ENCODE assay signal across 8 cellular contexts in the genomic region with DNA sequence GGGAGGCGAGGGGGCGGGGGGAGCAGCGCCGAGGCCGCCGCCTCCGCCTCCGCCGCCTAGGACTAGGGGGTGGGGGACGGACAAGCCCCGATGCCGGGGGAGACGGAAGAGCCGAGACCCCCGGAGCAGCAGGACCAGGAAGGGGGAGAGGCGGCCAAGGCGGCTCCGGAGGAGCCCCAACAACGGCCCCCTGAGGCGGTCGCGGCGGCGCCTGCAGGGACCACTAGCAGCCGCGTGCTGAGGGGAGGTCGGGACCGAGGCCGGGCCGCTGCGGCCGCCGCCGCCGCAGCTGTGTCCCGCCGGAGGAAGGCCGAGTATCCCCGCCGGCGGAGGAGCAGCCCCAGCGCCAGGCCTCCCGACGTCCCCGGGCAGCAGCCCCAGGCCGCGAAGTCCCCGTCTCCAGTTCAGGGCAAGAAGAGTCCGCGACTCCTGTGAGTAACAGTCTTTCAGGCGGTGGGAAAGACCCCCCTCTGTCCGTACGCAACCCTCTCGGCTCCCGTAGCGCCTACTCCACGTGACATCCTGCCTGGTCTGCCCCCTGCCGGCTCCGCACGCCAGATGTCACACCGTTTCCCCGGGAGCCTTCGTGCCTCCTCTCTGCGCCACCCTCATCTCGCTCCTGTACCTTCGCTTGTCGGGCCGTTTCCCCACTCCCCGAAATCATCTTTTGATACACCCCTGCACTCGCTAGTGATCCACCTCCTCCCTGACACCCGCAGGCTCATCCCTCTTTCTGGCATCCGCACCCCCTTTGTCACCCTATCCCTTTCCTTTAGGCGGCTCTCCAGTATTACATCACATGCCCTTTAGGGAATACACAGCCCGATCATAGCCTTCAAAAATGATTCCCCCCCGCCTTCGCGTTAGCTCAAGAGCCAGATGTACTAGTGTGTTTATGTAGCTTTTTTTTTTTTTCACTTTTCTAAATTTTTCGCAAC.
A peak's percentile ranks its signal among the peaks of the same experiment; 100 is the strongest.
DNase-seq lines count a peak whose midpoint lies in the region; FAIRE-seq and TF ChIP-seq lines count a peak whose summit lies in the region.

No MANE protein-coding gene starts in this region.

- no peaks in the 10 kb centered on the region for H3K36me3 Mint-ChIP-seq in nephron progenitor cell (ENCODE audit: low read depth)
- H3K36me3 Mint-ChIP-seq in stimulated activated naive CD8-positive, alpha-beta T cell treated with anti-CD3 and anti-CD28 coated beads, Interleukin-15, Interleukin-2, amounts not matched to agents 100 ng/mL and 50 ng/mL, for 24 hours (ENCODE audit: low read depth) = peaks cover 50% of the 10 kb centered on the region

- CTCF ChIA-PET in RWPE1 (lab: Yijun Ruan, JAX) = interaction anchor here (0.5 to 0.7 kb wide), 3 partner anchors 12 to 1001 kb away, joined by 3 to 4 read pairs (median 3); no protein-coding TSS in a partner anchor

- H3K9me3 Mint-ChIP-seq in nephron progenitor cell = no peaks in the 10 kb centered on the region
- no peaks in the 10 kb centered on the region for H3K9me3 Mint-ChIP-seq in stimulated activated naive CD8-positive, alpha-beta T cell treated with anti-CD3 and anti-CD28 coated beads, Interleukin-15, Interleukin-2, amounts not matched to agents 100 ng/mL and 50 ng/mL, for 24 hours

- TF ChIP-seq POLR2A in H54 (IDR thresholded peaks at IDR 0.05; ENCODE audit: low read depth, low read length) = peak; percentile 70

- peak; percentile 72 for TF ChIP-seq CTCF in RWPE1 (conservative IDR thresholded peaks at IDR 0.05; ENCODE audit: low read depth)
- TF ChIP-seq CTCF in nephron progenitor cell (IDR thresholded peaks at IDR 0.05) = peak; percentile 62

- H3K4me3 Mint-ChIP-seq in nephron progenitor cell = peak overlapping the region; percentile 97
- peak overlapping the region; percentile 98 for H3K4me3 Mint-ChIP-seq in stimulated activated naive CD8-positive, alpha-beta T cell treated with anti-CD3 and anti-CD28 coated beads, Interleukin-15, Interleukin-2, amounts not matched to agents 100 ng/mL and 50 ng/mL, for 24 hours

- DNase-seq in ELF-1 (ENCODE audit: low read depth, low spot score) = peak; percentile 94
- peak; percentile 49 for DNase-seq in H54 (ENCODE audit: insufficient read length, low spot score)
- DNase-seq in LoVo (ENCODE audit: low spot score) = peak; percentile 89
- DNase-seq in RWPE1 (ENCODE audit: low spot score) = peak; percentile 69
- DNase-seq in activated effector memory CD4-positive, alpha-beta T cell treated with Interleukin-2 at 50 U/mL for 16 hours = peak; percentile 86
- peak; percentile 82 for DNase-seq in fibroblast of the conjunctiva (ENCODE audit: low read depth)
- peak; percentile 84 for DNase-seq in nephron progenitor cell

- peak overlapping the region; percentile 100 for H3K27ac ChIP-seq in RWPE1

- peak overlapping the region; percentile 99 for H3K27ac Mint-ChIP-seq in nephron progenitor cell
- H3K27ac Mint-ChIP-seq in stimulated activated naive CD8-positive, alpha-beta T cell treated with anti-CD3 and anti-CD28 coated beads, Interleukin-15, Interleukin-2, amounts not matched to agents 100 ng/mL and 50 ng/mL, for 24 hours = peak overlapping the region; percentile 100

- H3K4me1 Mint-ChIP-seq in nephron progenitor cell = peaks cover 66% of the 10 kb centered on the region
- H3K4me1 Mint-ChIP-seq in stimulated activated naive CD8-positive, alpha-beta T cell treated with anti-CD3 and anti-CD28 coated beads, Interleukin-15, Interleukin-2, amounts not matched to agents 100 ng/mL and 50 ng/mL, for 24 hours (ENCODE audit: low read depth) = peaks cover 69% of the 10 kb centered on the region

- POLR2A ChIA-PET in RWPE1 (lab: Yijun Ruan, JAX; ENCODE audit: low non-redundant PET) = no interaction called here

- peak; percentile 74 for FAIRE-seq in H54 (lab: Jason Lieb, UNC)

- H3K27me3 Mint-ChIP-seq in nephron progenitor cell (ENCODE audit: low read depth, poor library complexity) = peaks cover 5% of the 10 kb centered on the region
- H3K27me3 Mint-ChIP-seq in stimulated activated naive CD8-positive, alpha-beta T cell treated with anti-CD3 and anti-CD28 coated beads, Interleukin-15, Interleukin-2, amounts not matched to agents 100 ng/mL and 50 ng/mL, for 24 hours = no peaks in the 10 kb centered on the region

Comparison
In these comparisons a context has a peak if more than half of its experiments do, and no peak if none do; other contexts are left out.
1. Peak in every context shown above with its lines: DNase-seq and H3K27ac ChIP-seq.